ENCODE assay signal across 13 cellular contexts in the genomic region with DNA sequence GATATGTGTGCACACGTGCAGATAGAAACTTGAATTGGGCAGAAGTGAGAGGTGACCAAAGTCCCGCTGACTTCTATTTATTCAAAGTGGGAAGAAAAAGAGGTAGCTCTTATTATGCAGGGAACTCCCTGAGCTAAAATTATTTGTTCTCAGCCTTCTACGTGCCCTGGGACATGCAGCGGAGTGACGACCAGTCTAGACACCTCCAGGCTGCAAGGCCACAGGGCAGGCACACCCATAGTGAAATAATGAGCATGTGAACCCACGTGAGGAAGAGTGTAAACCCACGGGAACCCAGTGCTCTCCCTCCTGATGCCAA.
DNase-seq lines count a peak whose midpoint lies in the region; ATAC-seq and TF ChIP-seq lines count a peak whose summit lies in the region.
"Had no signal": no experiment of that assay in that cellular context is flagged by ENCODE, and none has a peak within 500 bp of the region (broad histone marks: within the 10 kb centered on the region; RNA-seq: fewer than 3 reads in every experiment).

No MANE protein-coding gene starts in this region.

- H3K27me3 ChIP-seq in GM06990 (replicated peaks; ENCODE audit: control insufficient read depth, insufficient read depth, low read length) (no peaks in the 10 kb centered on the region), BE2C (no peaks in the 10 kb centered on the region)
- H3K27me3 ChIP-seq: neural progenitor cell had no signal

- H3K4me3 ChIP-seq in GM06990 (replicated peaks; ENCODE audit: low read depth, low read length) (no peak overlapping the region), BE2C (ENCODE audit: low read depth, low read length) (no peak overlapping the region)
- H3K4me3 ChIP-seq: neural progenitor cell had no signal

- DNase-seq in GM06990 (ENCODE audit: extremely low read depth, insufficient read length), result peak; percentile 22
- DNase-seq in NK-92 treated with Interleukin-12 subunit alpha and Interleukin-12 subunit beta, amount 100 ng/mL, for 24 hours (lab: John Stamatoyannopoulos, UW), result no peak
- no peak for DNase-seq in BE2C
- no peak for DNase-seq in stimulated activated CD4-positive, alpha-beta T cell treated with anti-CD3 and anti-CD28 coated beads, Interleukin-4, amount 100 ng/mL, for 24 hours
- DNase-seq in islet precursor cell, result no peak
- DNase-seq: NCI-H1694 treated with DMSO at 0.1 percent for 48 hours; stimulated activated CD4-positive, alpha-beta T cell treated with anti-CD3 and anti-CD28 coated beads, Interleukin-12 subunit alpha, Interleukin-12 subunit beta, amount 100 ng/mL, for 4 hours; WERI-Rb-1 had no signal

- no peaks in the 10 kb centered on the region for H3K4me1 ChIP-seq in BE2C

- H3K36me3 ChIP-seq in GM06990 (ENCODE audit: control insufficient read depth, insufficient read depth, low read length) (no peaks in the 10 kb centered on the region), BE2C (no peaks in the 10 kb centered on the region)
- H3K36me3 ChIP-seq: neural progenitor cell, WERI-Rb-1 had no signal

- ATAC-seq in GM19351 (IDR thresholded peaks at IDR 0.05; ENCODE audit: unreplicated experiment) (peak; percentile 94), HG02678 (IDR thresholded peaks at IDR 0.05; ENCODE audit: unreplicated experiment) (peak; percentile 82), HG03442 (IDR thresholded peaks at IDR 0.05; ENCODE audit: unreplicated experiment) (peak; percentile 95)
- ATAC-seq: stimulated activated effector memory CD8-positive, alpha-beta T cell treated with anti-CD3 and anti-CD28 coated beads, Interleukin-12 subunit alpha, Interleukin-12 subunit beta, amount 100 ng/mL, for 72 hours had no signal

- TF ChIP-seq CTCF in GM06990 (IDR thresholded peaks at IDR 0.05; ENCODE audit: insufficient read depth, low read length, poor library complexity, severe bottlenecking) (no peak), BE2C (IDR thresholded peaks at IDR 0.05; ENCODE audit: low read depth, low read length) (no peak)

- no peaks in the 10 kb centered on the region for H3K9me3 ChIP-seq in BE2C
